8 cellular contexts compared by ENCODE assay signal in genomic region chr6:158039571-158040050, GRCh38. TPM values are rescaled to one million over a fixed set of nuclear protein-coding genes. Genes with fewer than 3 reads are reported as not detected.
A peak's percentile ranks its signal among the peaks of the same experiment; 100 is the strongest.
DNase-seq lines count a peak whose midpoint lies in the region; ATAC-seq and TF ChIP-seq lines count a peak whose summit lies in the region.

No MANE protein-coding gene starts in this region.

- H3K36me3 Mint-ChIP-seq in nephron progenitor cell (ENCODE audit: low read depth), result peaks cover 14% of the 10 kb centered on the region

- TF ChIP-seq CTCF in A673 (conservative IDR thresholded peaks at IDR 0.05; ENCODE audit: low read depth, low read length) (no peak), astrocyte of the cerebellum (IDR thresholded peaks at IDR 0.05; ENCODE audit: low read depth, low read length, missing control alignments) (no peak), lower lobe of right lung (IDR thresholded peaks at IDR 0.05) (no peak), nephron progenitor cell (IDR thresholded peaks at IDR 0.05) (no peak)

- H3K4me3 Mint-ChIP-seq in nephron progenitor cell, result no peak overlapping the region

- DNase-seq in A673 (ENCODE audit: low spot score) (no peak), astrocyte of the cerebellum (ENCODE audit: low read depth) (peak; percentile 90), lower lobe of right lung (peak; percentile 49), germinal center (ENCODE audit: low spot score) (no peak), nephron progenitor cell (no peak)

- no peaks in the 10 kb centered on the region for H3K9me3 ChIP-seq in A673 (ENCODE audit: low read depth, low read length, poor library complexity, severe bottlenecking)
- no peaks in the 10 kb centered on the region for H3K9me3 ChIP-seq in HUES48 (ENCODE audit: control insufficient read depth, insufficient read depth, low read length)
- H3K9me3 ChIP-seq in lower lobe of right lung, result no peaks in the 10 kb centered on the region

- H3K27me3 ChIP-seq in A673 (replicated peaks; ENCODE audit: insufficient read depth, low read depth, low read length, poor library complexity), result no peaks in the 10 kb centered on the region
- H3K27me3 ChIP-seq in HUES48 (ENCODE audit: control insufficient read depth, insufficient read depth, low read length), result no peaks in the 10 kb centered on the region
- H3K27me3 ChIP-seq in lower lobe of right lung (ENCODE audit: low read depth), result no peaks in the 10 kb centered on the region

- in situ Hi-C loops in astrocyte of the cerebellum (cut with HindIII; ENCODE audit: low sequenced_read_pairs), result no loop called here

- POLR2A ChIA-PET in A673 (lab: Charles Lee; ENCODE audit: low non-redundant PET), result no interaction called here

- no TSS peak for BruUV-seq in A673 (replicated peaks; lab: Mats Ljungman, UMichigan)

- H3K36me3 ChIP-seq in A673 (ENCODE audit: insufficient read depth, low read length, poor library complexity, severe bottlenecking) (peaks cover 4% of the 10 kb centered on the region), HUES48 (ENCODE audit: control insufficient read depth, insufficient read depth, low read length) (peaks cover 9% of the 10 kb centered on the region; the same call in 1 of the 2 replicates), lower lobe of right lung (no peaks in the 10 kb centered on the region)

- H3K4me3 ChIP-seq in A673 (ENCODE audit: low read depth, low read length, poor library complexity, severe bottlenecking) (no peak overlapping the region), HUES48 (ENCODE audit: low read depth, low read length) (no peak overlapping the region), astrocyte of the cerebellum (ENCODE audit: low read depth, low read length) (no peak overlapping the region), lower lobe of right lung (no peak overlapping the region)

- no peak overlapping the region for H3K9ac ChIP-seq in HUES48 (ENCODE audit: low read depth, low read length)

- CTCF ChIA-PET in A673 (lab: Charles Lee), result interaction anchor here (0.6 kb wide), 1 partner anchor 22 kb away, joined by 4 read pairs; no protein-coding TSS in a partner anchor

- H3K27ac ChIP-seq in A673 (ENCODE audit: low read depth, low read length, poor library complexity, severe bottlenecking), result peak overlapping the region; percentile 35
- H3K27ac ChIP-seq in HUES48 (ENCODE audit: low read depth, low read length), result peak overlapping the region; percentile 67
- H3K27ac ChIP-seq in lower lobe of right lung, result no peak overlapping the region

- H3K4me1 ChIP-seq in A673 (ENCODE audit: insufficient read depth, low read length, poor library complexity, severe bottlenecking) (peaks cover 34% of the 10 kb centered on the region), HUES48 (ENCODE audit: control insufficient read depth, insufficient read depth, low read length) (0 out of 2 replicates have a peak, but pooled peaks cover 2% of the 10 kb centered on the region), lower lobe of right lung (peaks cover 29% of the 10 kb centered on the region)

- peaks cover 6% of the 10 kb centered on the region for H3K27me3 Mint-ChIP-seq in nephron progenitor cell (ENCODE audit: low read depth, poor library complexity)

- intact Hi-C loops in A673 (cut with micrococcal nuclease; ENCODE audit: unreplicated experiment), result no loop called here
- intact Hi-C loops in lower lobe of right lung (cut with DNase I), result no loop called here

- no peak overlapping the region for H3K27ac Mint-ChIP-seq in nephron progenitor cell

- ATAC-seq in lower lobe of right lung, result no peak
- ATAC-seq in HG03095 (IDR thresholded peaks at IDR 0.05; ENCODE audit: unreplicated experiment), result no peak
- ATAC-seq in HG02798 (IDR thresholded peaks at IDR 0.05; ENCODE audit: poor library complexity, unreplicated experiment), result no peak

- H3K9me3 Mint-ChIP-seq in nephron progenitor cell, result peaks cover 9% of the 10 kb centered on the region

- H3K4me1 Mint-ChIP-seq in nephron progenitor cell, result peaks cover 60% of the 10 kb centered on the region

RNA-seq across cellular contexts. Expression of gene SYNJ2, which starts 57.9 kb away (rescaled TPM):
- total RNA-seq in A673 (2021) (34.5 and 37.0 TPM in 2 replicates), lower lobe of right lung (4.5 TPM)

Comparison
In these comparisons a context has a peak if more than half of its experiments do, and no peak if none do; other contexts are left out.
1. DNase-seq: peak in astrocyte of the cerebellum (single experiment) and lower lobe of right lung (single experiment); none in A673 (single experiment), germinal center (single experiment) and nephron progenitor cell (single experiment).